ENCODE assay signal across 1 cellular context in the genomic region with DNA sequence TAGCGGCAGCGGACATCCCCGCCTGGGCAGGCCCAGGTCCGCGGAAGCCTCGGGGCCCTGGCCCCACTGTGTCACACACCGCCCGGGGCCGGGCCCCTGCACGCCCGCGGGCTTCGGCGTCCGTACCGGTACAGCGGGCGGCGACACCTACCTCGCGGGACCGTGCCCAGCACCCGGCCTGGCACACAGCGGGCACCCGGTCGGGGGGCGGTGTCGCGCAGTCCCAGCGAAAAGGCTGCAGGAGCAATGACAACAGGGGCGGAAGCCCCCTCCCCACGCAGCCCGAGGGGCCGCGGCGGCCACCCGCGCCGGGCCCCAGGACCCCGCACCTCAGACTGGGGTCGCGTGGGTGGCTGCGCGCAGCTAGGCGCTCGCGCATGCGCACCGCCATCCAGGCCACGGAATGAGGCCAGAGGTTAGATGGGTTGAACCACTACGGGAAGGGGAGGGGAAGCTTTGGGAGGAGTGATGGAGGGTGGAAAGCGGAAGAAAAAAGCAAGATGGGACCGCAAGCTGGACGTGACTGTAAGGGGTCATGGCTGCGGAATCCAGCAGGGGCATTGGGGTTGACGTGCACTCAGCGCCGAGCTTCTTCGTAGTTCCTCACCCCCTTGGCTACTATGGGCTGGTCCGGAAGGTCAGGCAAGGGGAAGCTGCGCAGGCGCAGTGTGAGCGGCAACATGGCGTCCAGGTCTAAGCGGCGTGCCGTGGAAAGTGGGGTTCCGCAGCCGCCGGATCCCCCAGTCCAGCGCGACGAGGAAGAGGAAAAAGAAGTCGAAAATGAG.
TF ChIP-seq lines count a peak whose summit lies in the region.

A gene (plus strand): TSS at position 669 of the 785 bp plus-strand sequence. CDS start 12 bp downstream, at position 681.
A gene (minus strand): TSS at position 381 of the 785 bp plus-strand sequence. CDS start 6,759 bp downstream, outside the sequence.

TF ChIP-seq in HEK293, 187 proteins besides CTCF, POLR2A, EP300 and RAD21 (continued from another document and continues in another):
- TF ChIP-seq, protein P1, sequence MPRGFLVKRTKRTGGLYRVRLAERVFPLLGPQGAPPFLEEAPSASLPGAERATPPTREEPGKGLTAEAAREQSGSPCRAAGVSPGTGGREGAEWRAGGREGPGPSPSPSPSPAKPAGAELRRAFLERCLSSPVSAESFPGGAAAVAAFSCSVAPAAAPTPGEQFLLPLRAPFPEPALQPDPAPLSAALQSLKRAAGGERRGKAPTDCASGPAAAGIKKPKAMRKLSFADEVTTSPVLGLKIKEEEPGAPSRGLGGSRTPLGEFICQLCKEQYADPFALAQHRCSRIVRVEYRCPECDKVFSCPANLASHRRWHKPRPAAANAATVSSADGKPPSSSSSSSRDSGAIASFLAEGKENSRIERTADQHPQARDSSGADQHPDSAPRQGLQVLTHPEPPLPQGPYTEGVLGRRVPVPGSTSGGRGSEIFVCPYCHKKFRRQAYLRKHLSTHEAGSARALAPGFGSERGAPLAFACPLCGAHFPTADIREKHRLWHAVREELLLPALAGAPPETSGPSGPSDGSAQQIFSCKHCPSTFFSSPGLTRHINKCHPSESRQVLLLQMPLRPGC (tag by site-specific recombination; IDR thresholded peaks at IDR 0.05), result peak; percentile 89
- TF ChIP-seq ZNF777 (tag by site-specific recombination; IDR thresholded peaks at IDR 0.05; ENCODE audit: borderline replicate concordance), result 0 out of 2 replicates have a peak, but pooled peaks have one; percentile 12
- no peak for TF ChIP-seq ZNF747 (tag by site-specific recombination; IDR thresholded peaks at IDR 0.05)
- TF ChIP-seq ZNF654 (tag by site-specific recombination; IDR thresholded peaks at IDR 0.05; ENCODE audit: low read depth), result no peak
- TF ChIP-seq IKZF3 (tag by site-specific recombination; IDR thresholded peaks at IDR 0.05), result 0 out of 2 replicates have a peak, but pooled peaks have one; percentile 8
- TF ChIP-seq ZSCAN23 (tag by site-specific recombination; IDR thresholded peaks at IDR 0.05), result no peak
- TF ChIP-seq ZNF341 (tag by site-specific recombination; IDR thresholded peaks at IDR 0.05; ENCODE audit: low read depth), result no peak
- peak; percentile 71; the same call in 1 of the 2 replicates for TF ChIP-seq REPIN1 (tag by site-specific recombination; IDR thresholded peaks at IDR 0.05; ENCODE audit: low read depth)
- TF ChIP-seq, protein P2, sequence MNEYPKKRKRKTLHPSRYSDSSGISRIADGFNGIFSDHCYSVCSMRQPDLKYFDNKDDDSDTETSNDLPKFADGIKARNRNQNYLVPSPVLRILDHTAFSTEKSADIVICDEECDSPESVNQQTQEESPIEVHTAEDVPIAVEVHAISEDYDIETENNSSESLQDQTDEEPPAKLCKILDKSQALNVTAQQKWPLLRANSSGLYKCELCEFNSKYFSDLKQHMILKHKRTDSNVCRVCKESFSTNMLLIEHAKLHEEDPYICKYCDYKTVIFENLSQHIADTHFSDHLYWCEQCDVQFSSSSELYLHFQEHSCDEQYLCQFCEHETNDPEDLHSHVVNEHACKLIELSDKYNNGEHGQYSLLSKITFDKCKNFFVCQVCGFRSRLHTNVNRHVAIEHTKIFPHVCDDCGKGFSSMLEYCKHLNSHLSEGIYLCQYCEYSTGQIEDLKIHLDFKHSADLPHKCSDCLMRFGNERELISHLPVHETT (tag by site-specific recombination; IDR thresholded peaks at IDR 0.05), result peak; percentile 95
- no peak for TF ChIP-seq ZNF658 (tag by site-specific recombination; IDR thresholded peaks at IDR 0.05)
- TF ChIP-seq, protein P3, sequence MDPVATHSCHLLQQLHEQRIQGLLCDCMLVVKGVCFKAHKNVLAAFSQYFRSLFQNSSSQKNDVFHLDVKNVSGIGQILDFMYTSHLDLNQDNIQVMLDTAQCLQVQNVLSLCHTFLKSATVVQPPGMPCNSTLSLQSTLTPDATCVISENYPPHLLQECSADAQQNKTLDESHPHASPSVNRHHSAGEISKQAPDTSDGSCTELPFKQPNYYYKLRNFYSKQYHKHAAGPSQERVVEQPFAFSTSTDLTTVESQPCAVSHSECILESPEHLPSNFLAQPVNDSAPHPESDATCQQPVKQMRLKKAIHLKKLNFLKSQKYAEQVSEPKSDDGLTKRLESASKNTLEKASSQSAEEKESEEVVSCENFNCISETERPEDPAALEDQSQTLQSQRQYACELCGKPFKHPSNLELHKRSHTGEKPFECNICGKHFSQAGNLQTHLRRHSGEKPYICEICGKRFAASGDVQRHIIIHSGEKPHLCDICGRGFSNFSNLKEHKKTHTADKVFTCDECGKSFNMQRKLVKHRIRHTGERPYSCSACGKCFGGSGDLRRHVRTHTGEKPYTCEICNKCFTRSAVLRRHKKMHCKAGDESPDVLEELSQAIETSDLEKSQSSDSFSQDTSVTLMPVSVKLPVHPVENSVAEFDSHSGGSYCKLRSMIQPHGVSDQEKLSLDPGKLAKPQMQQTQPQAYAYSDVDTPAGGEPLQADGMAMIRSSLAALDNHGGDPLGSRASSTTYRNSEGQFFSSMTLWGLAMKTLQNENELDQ (tag by site-specific recombination; IDR thresholded peaks at IDR 0.05; ENCODE audit: low read depth), result no peak
- no peak for TF ChIP-seq ZNF266 (tag by site-specific recombination; IDR thresholded peaks at IDR 0.05; ENCODE audit: low read depth)
- TF ChIP-seq ZNF175 (tag by site-specific recombination; IDR thresholded peaks at IDR 0.05), result no peak
- no peak for TF ChIP-seq ZNF776 (tag by site-specific recombination; IDR thresholded peaks at IDR 0.05; ENCODE audit: borderline replicate concordance)
- TF ChIP-seq, protein P4, sequence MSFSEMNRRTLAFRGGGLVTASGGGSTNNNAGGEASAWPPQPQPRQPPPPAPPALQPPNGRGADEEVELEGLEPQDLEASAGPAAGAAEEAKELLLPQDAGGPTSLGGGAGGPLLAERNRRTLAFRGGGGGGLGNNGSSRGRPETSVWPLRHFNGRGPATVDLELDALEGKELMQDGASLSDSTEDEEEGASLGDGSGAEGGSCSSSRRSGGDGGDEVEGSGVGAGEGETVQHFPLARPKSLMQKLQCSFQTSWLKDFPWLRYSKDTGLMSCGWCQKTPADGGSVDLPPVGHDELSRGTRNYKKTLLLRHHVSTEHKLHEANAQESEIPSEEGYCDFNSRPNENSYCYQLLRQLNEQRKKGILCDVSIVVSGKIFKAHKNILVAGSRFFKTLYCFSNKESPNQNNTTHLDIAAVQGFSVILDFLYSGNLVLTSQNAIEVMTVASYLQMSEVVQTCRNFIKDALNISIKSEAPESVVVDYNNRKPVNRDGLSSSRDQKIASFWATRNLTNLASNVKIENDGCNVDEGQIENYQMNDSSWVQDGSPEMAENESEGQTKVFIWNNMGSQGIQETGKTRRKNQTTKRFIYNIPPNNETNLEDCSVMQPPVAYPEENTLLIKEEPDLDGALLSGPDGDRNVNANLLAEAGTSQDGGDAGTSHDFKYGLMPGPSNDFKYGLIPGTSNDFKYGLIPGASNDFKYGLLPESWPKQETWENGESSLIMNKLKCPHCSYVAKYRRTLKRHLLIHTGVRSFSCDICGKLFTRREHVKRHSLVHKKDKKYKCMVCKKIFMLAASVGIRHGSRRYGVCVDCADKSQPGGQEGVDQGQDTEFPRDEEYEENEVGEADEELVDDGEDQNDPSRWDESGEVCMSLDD (tag by site-specific recombination; IDR thresholded peaks at IDR 0.05), result peak; percentile 96
- TF ChIP-seq ZSCAN16 (tag by site-specific recombination; IDR thresholded peaks at IDR 0.05), result no peak
- no peak; the same call in none of the 2 replicates for TF ChIP-seq ZNF335 (tag by site-specific recombination; conservative IDR thresholded peaks at IDR 0.05)
- TF ChIP-seq, protein P5, sequence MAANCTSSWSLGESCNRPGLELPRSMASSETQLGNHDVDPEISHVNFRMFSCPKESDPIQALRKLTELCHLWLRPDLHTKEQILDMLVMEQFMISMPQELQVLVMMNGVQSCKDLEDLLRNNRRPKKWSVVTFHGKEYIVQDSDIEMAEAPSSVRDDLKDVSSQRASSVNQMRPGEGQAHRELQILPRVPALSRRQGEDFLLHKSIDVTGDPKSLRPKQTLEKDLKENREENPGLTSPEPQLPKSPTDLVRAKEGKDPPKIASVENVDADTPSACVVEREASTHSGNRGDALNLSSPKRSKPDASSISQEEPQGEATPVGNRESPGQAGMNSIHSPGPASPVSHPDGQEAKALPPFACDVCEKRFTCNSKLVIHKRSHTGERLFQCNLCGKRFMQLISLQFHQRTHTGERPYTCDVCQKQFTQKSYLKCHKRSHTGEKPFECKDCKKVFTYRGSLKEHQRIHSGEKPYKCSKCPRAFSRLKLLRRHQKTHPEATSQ (tag by site-specific recombination; IDR thresholded peaks at IDR 0.05), result no peak
- no peak for TF ChIP-seq ZNF239 (tag by site-specific recombination; IDR thresholded peaks at IDR 0.05)
- peak; percentile 57 for TF ChIP-seq EGR2 (tag by site-specific recombination; IDR thresholded peaks at IDR 0.05; ENCODE audit: low read depth)
- TF ChIP-seq ZNF169 (tag by site-specific recombination; IDR thresholded peaks at IDR 0.05), result no peak
- no peak for TF ChIP-seq ZNF155 (tag by site-specific recombination; IDR thresholded peaks at IDR 0.05)
- TF ChIP-seq ZNF2 (tag by site-specific recombination; IDR thresholded peaks at IDR 0.05), result peak; percentile 98
- TF ChIP-seq GLIS2 (tag by site-specific recombination; IDR thresholded peaks at IDR 0.05), result peak; percentile 52; the same call in 1 of the 2 replicates
- no peak for TF ChIP-seq OSR2 (tag by site-specific recombination; IDR thresholded peaks at IDR 0.05)
- TF ChIP-seq, protein P6, sequence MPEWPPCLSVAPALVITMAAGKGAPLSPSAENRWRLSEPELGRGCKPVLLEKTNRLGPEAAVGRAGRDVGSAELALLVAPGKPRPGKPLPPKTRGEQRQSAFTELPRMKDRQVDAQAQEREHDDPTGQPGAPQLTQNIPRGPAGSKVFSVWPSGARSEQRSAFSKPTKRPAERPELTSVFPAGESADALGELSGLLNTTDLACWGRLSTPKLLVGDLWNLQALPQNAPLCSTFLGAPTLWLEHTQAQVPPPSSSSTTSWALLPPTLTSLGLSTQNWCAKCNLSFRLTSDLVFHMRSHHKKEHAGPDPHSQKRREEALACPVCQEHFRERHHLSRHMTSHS (tag by site-specific recombination; IDR thresholded peaks at IDR 0.05), result no peak
- no peak for TF ChIP-seq ZNF214 (tag by site-specific recombination; IDR thresholded peaks at IDR 0.05; ENCODE audit: borderline replicate concordance)
- no peak; the same call in 1 of the 2 replicates for TF ChIP-seq WT1 (tag by site-specific recombination; IDR thresholded peaks at IDR 0.05)
- peak; percentile 75 for TF ChIP-seq ZBTB8A (tag by site-specific recombination; IDR thresholded peaks at IDR 0.05)
- TF ChIP-seq, protein P7, sequence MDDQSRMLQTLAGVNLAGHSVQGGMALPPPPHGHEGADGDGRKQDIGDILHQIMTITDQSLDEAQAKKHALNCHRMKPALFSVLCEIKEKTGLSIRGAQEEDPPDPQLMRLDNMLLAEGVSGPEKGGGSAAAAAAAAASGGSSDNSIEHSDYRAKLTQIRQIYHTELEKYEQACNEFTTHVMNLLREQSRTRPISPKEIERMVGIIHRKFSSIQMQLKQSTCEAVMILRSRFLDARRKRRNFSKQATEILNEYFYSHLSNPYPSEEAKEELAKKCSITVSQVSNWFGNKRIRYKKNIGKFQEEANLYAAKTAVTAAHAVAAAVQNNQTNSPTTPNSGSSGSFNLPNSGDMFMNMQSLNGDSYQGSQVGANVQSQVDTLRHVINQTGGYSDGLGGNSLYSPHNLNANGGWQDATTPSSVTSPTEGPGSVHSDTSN (CRISPR knock-in tag; IDR thresholded peaks at IDR 0.05), result 0 out of 2 replicates have a peak, but pooled peaks have one; percentile 19
- TF ChIP-seq ZNF660 (tag by site-specific recombination; IDR thresholded peaks at IDR 0.05), result peak; percentile 58
- TF ChIP-seq ZXDB (tag by site-specific recombination; IDR thresholded peaks at IDR 0.05), result peak; percentile 98
- no peak for TF ChIP-seq PRDM1 (tag by site-specific recombination; IDR thresholded peaks at IDR 0.05)
- TF ChIP-seq, protein P8, sequence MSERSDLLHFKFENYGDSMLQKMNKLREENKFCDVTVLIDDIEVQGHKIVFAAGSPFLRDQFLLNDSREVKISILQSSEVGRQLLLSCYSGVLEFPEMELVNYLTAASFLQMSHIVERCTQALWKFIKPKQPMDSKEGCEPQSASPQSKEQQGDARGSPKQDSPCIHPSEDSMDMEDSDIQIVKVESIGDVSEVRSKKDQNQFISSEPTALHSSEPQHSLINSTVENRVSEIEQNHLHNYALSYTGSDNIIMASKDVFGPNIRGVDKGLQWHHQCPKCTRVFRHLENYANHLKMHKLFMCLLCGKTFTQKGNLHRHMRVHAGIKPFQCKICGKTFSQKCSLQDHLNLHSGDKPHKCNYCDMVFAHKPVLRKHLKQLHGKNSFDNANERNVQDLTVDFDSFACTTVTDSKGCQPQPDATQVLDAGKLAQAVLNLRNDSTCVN (tag by site-specific recombination; optimal IDR thresholded peaks at IDR 0.05), result peak; percentile 92
- TF ChIP-seq, protein P9, sequence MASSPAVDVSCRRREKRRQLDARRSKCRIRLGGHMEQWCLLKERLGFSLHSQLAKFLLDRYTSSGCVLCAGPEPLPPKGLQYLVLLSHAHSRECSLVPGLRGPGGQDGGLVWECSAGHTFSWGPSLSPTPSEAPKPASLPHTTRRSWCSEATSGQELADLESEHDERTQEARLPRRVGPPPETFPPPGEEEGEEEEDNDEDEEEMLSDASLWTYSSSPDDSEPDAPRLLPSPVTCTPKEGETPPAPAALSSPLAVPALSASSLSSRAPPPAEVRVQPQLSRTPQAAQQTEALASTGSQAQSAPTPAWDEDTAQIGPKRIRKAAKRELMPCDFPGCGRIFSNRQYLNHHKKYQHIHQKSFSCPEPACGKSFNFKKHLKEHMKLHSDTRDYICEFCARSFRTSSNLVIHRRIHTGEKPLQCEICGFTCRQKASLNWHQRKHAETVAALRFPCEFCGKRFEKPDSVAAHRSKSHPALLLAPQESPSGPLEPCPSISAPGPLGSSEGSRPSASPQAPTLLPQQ (tag by site-specific recombination; IDR thresholded peaks at IDR 0.05), result peak; percentile 51; the same call in 1 of the 2 replicates
- TF ChIP-seq ZNF830 (tag by site-specific recombination; IDR thresholded peaks at IDR 0.05; ENCODE audit: low read depth), result no peak
- TF ChIP-seq, protein P10, sequence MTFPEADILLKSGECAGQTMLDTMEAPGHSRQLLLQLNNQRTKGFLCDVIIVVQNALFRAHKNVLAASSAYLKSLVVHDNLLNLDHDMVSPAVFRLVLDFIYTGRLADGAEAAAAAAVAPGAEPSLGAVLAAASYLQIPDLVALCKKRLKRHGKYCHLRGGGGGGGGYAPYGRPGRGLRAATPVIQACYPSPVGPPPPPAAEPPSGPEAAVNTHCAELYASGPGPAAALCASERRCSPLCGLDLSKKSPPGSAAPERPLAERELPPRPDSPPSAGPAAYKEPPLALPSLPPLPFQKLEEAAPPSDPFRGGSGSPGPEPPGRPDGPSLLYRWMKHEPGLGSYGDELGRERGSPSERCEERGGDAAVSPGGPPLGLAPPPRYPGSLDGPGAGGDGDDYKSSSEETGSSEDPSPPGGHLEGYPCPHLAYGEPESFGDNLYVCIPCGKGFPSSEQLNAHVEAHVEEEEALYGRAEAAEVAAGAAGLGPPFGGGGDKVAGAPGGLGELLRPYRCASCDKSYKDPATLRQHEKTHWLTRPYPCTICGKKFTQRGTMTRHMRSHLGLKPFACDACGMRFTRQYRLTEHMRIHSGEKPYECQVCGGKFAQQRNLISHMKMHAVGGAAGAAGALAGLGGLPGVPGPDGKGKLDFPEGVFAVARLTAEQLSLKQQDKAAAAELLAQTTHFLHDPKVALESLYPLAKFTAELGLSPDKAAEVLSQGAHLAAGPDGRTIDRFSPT (tag by site-specific recombination; IDR thresholded peaks at IDR 0.05), result peak; percentile 92
- TF ChIP-seq ZNF610 (tag by site-specific recombination; IDR thresholded peaks at IDR 0.05; ENCODE audit: borderline replicate concordance), result 0 out of 2 replicates have a peak, but pooled peaks have one; percentile 53
